In genomic region chr6:71410681-71411080, GRCh38 we compare ENCODE assay signal across 1 cellular context.
TF ChIP-seq lines count a peak whose summit lies in the region.

No MANE protein-coding gene starts in this region.

TF ChIP-seq in IMR-90, 13 proteins besides CTCF, POLR2A, EP300 and RAD21 (continued from another document):
- TF ChIP-seq SMC3 (IDR thresholded peaks at IDR 0.05; ENCODE audit: low read depth, low read length) (no peak), MAFK (IDR thresholded peaks at IDR 0.05; ENCODE audit: low read depth, low read length) (no peak)
